Comparison of ENCODE assay signal across 14 cellular contexts in the genomic region with DNA sequence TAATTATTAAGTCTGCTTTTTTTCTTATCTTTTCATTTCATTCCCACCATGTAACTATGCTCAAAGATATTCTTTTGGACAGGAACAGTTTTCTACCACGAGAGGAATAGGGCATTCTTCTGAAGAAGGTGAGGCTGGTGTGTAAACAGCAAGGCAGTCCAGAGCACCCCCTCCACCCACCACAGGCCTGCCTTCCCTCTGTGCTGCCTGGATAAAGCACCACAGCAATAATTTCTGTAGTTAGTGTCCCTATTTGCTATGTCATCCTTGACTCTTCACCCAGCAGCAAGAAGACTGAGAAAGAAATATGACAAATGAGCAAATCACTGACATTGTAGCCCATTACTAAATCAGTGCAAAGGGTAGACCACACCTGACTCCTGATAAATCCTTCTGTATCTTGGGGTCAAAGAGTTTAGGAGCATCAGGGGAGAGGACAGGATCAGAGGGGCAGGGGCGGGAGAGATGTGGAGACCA.
DNase-seq lines count a peak whose midpoint lies in the region; ATAC-seq and TF ChIP-seq lines count a peak whose summit lies in the region.
"Had no signal": no experiment of that assay in that cellular context is flagged by ENCODE, and none has a peak within 500 bp of the region (broad histone marks: within the 10 kb centered on the region; RNA-seq: fewer than 3 reads in every experiment).

No MANE protein-coding gene starts in this region.

- H3K14ac ChIP-seq in trophoblast cell (ENCODE audit: low read length), result no peak overlapping the region

- no peak overlapping the region for H2BK5ac ChIP-seq in trophoblast cell (ENCODE audit: low read depth, low read length, poor library complexity)

- no peak overlapping the region for H4K12ac ChIP-seq in trophoblast cell (ENCODE audit: low read depth, low read length)

- H3K4ac ChIP-seq in trophoblast cell (ENCODE audit: low read depth, low read length), result no peak overlapping the region

- H3K4me1 ChIP-seq in RWPE2 (ENCODE audit: insufficient read depth, poor library complexity, severe bottlenecking) (peaks cover 20% of the 10 kb centered on the region), esophagus muscularis mucosa (peaks cover 20 to 37% (median 29%) of the 10 kb centered on the region in 4 donors), trophoblast cell (ENCODE audit: control insufficient read depth in 1 of 2, insufficient read depth in 2 of 2, low read length in 2 of 2) (peaks cover 3 to 4% of the 10 kb centered on the region in 2 experiments)
- H3K4me1 ChIP-seq: breast epithelium had no signal

- WGBS in esophagus muscularis mucosa, result 67% methylated on average over 2 of the region's 2 CpGs
- WGBS in trophoblast cell (ENCODE audit: extremely low coverage, insufficient coverage, insufficient read length), result no CpG with 5 or more reads among the region's 2 CpGs

- TF ChIP-seq EP300 in esophagus muscularis mucosa (IDR thresholded peaks at IDR 0.05), result no peak

- H3K36me3 ChIP-seq in RWPE2 (ENCODE audit: low read depth) (no peaks in the 10 kb centered on the region), esophagus muscularis mucosa (no peaks in the 10 kb centered on the region), trophoblast cell (ENCODE audit: control insufficient read depth in 1 of 2, insufficient read depth in 2 of 2, low read length in 2 of 2) (no peaks in the 10 kb centered on the region)
- H3K36me3 ChIP-seq: breast epithelium had no signal

- no peak overlapping the region for H2AK5ac ChIP-seq in trophoblast cell (ENCODE audit: low read length)

- H3K4me3 ChIP-seq in AG10803 (ENCODE audit: low read length) (no peak overlapping the region), RWPE2 (ENCODE audit: severe bottlenecking) (no peak overlapping the region), esophagus muscularis mucosa (no peak overlapping the region), trophoblast cell (ENCODE audit: low read depth, low read length) (no peak overlapping the region)
- H3K4me3 ChIP-seq: breast epithelium had no signal

- intact Hi-C loops in esophagus muscularis mucosa (cut with DNase I), result loop anchor here (10.0 kb wide), 1 partner anchor 230 kb away; no protein-coding TSS in a partner anchor

- no peak overlapping the region for H3K18ac ChIP-seq in trophoblast cell (ENCODE audit: low read length)

- no peak for TF ChIP-seq POLR2A in esophagus muscularis mucosa (IDR thresholded peaks at IDR 0.05; ENCODE audit: low read depth)

- DNase-seq in AG10803 (ENCODE audit: low read depth), result peak; percentile 11
- DNase-seq in RWPE2 (ENCODE audit: low spot score), result no peak
- DNase-seq in esophagus muscularis mucosa (ENCODE audit: extremely low spot score), result peak; percentile 19
- DNase-seq in trophoblast cell, result peak; percentile 31 to 56
- DNase-seq in DMS153 treated with DMSO at 0.1 percent for 48 hours (lab: John Stamatoyannopoulos, UW; ENCODE audit: unreplicated experiment), result no peak
- DNase-seq in KBM-7, result no peak
- DNase-seq in NCI-H1436 treated with DMSO at 0.1 percent for 48 hours (lab: John Stamatoyannopoulos, UW), result no peak
- DNase-seq: activated naive CD4-positive, alpha-beta T cell treated with anti-CD3 and anti-CD28 coated beads, Interleukin-2, amount 10 ng/mL, durations not matched to agents 7 days and 5 days; activated T-cell treated with anti-CD3 and anti-CD28 coated beads, Interleukin-2, amount 50 U/mL, for 1 hour; NCI-H1092 had no signal

- peaks cover 3% of the 10 kb centered on the region for H3K79me1 ChIP-seq in trophoblast cell (ENCODE audit: low read length)

- no peak overlapping the region for H3K4me2 ChIP-seq in trophoblast cell (ENCODE audit: low read length)
- H3K4me2 ChIP-seq: KMS-11 had no signal

- TF ChIP-seq CTCF in AG10803 (conservative IDR thresholded peaks at IDR 0.05; ENCODE audit: low read length) (no peak), RWPE2 (IDR thresholded peaks at IDR 0.05; ENCODE audit: poor library complexity, severe bottlenecking) (no peak), esophagus muscularis mucosa (IDR thresholded peaks at IDR 0.05) (no peak)

- H3K9me3 ChIP-seq in RWPE2 (ENCODE audit: severe bottlenecking) (no peaks in the 10 kb centered on the region), esophagus muscularis mucosa (no peaks in the 10 kb centered on the region), trophoblast cell (ENCODE audit: insufficient read depth, low read depth, low read length) (peaks cover 2% of the 10 kb centered on the region)
- H3K9me3 ChIP-seq: breast epithelium had no signal

- H3K27me3 ChIP-seq in RWPE2 (ENCODE audit: insufficient read depth, poor library complexity, severe bottlenecking) (no peaks in the 10 kb centered on the region), esophagus muscularis mucosa (no peaks in the 10 kb centered on the region), trophoblast cell (ENCODE audit: insufficient read depth, low read length) (no peaks in the 10 kb centered on the region)
- H3K27me3 ChIP-seq: breast epithelium had no signal

- H4K91ac ChIP-seq in trophoblast cell (ENCODE audit: low read depth, low read length), result no peak overlapping the region

- in situ Hi-C loops in KBM-7 (cut with MboI; ENCODE audit: low pct_unique_long_range_greater_than_20kb, low sequenced_read_pairs), result no loop called here

- H3K23ac ChIP-seq in trophoblast cell (ENCODE audit: low read length), result no peak overlapping the region

- ATAC-seq in RWPE2 (ENCODE audit: low read depth) (peak; percentile 15), HG03175 (IDR thresholded peaks at IDR 0.05; ENCODE audit: unreplicated experiment) (no peak)
- ATAC-seq: Panc1 had no signal

- H4K8ac ChIP-seq in trophoblast cell (ENCODE audit: low read depth, low read length), result no peak overlapping the region

- H3K27ac ChIP-seq in RWPE2 (ENCODE audit: poor library complexity, severe bottlenecking), result peak overlapping the region; percentile 73
- peak overlapping the region in 3 of 4 donors; percentile 6 to 42 (median 30) for H3K27ac ChIP-seq in esophagus muscularis mucosa (replicated peaks in 1 of 4)
- H3K27ac ChIP-seq in trophoblast cell (ENCODE audit: low read depth, low read length), result no peak overlapping the region
- H3K27ac ChIP-seq: breast epithelium, KMS-11 had no signal

- no peaks in the 10 kb centered on the region for H3K79me2 ChIP-seq in trophoblast cell (ENCODE audit: control insufficient read depth, insufficient read depth, low read length, poor library complexity)

- no peak overlapping the region for H2AFZ ChIP-seq in trophoblast cell (ENCODE audit: insufficient read depth, low read length, poor library complexity)

- H2BK120ac ChIP-seq in trophoblast cell (ENCODE audit: insufficient read depth, low read length, poor library complexity), result no peak overlapping the region

- H3K9ac ChIP-seq in trophoblast cell (ENCODE audit: low read length), result no peak overlapping the region
- H3K9ac ChIP-seq: KMS-11 had no signal

- no peak overlapping the region for H2BK12ac ChIP-seq in trophoblast cell (ENCODE audit: low read length)

Comparison
In these comparisons a context has a peak if more than half of its experiments do, and no peak if none do; other contexts are left out.
1. DNase-seq: peak in AG10803 (single experiment), esophagus muscularis mucosa (single experiment) and trophoblast cell (2 of 2); none in RWPE2 (single experiment), DMS153 treated with DMSO at 0.1 percent for 48 hours (single experiment), KBM-7 (single experiment) and NCI-H1436 treated with DMSO at 0.1 percent for 48 hours (single experiment).